In the genomic region with DNA sequence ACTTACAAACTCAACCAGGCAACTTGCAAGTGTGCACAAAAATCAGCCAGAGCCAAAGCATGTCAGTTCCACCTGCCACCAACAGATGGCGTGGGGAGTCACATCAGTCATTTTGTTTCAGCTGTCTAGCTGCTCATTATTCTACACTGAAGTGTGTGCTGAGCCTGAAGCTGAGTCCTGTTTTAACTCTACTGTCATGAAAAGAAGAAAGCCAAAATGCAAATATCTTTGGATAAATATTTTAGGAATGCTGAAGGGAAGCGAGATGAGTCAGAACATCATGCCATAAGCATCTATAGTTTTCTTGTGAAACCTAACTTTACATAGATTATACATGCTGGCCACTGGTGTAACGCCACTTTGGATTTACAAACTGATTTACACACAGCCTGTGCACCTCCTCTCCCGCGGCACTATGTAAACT, we compare ENCODE assay signal across 8 cellular contexts.
DNase-seq lines count a peak whose midpoint lies in the region; ATAC-seq and TF ChIP-seq lines count a peak whose summit lies in the region.

No MANE protein-coding gene starts in this region.

- POLR2A ChIA-PET in PC-3 (lab: Charles Lee; ENCODE audit: unreplicated experiment): interaction anchor here (0.5 kb wide), 1 partner anchor 250 kb away, joined by 5 read pairs; no protein-coding TSS in a partner anchor

- no TSS peak for BruUV-seq in PC-3 (replicated peaks; lab: Mats Ljungman, UMichigan)

- no peaks in the 10 kb centered on the region for H3F3A ChIP-seq in PC-3 (ENCODE audit: low read length, unreplicated experiment)

- H3K9me3 ChIP-seq in PC-3 (ENCODE audit: low read length) (no peaks in the 10 kb centered on the region), testis (no peaks in the 10 kb centered on the region)

- peak; percentile 79 for TF ChIP-seq CTCF in PC-3 (conservative IDR thresholded peaks at IDR 0.05; ENCODE audit: low read depth, low read length)
- TF ChIP-seq CTCF in foreskin keratinocyte (conservative IDR thresholded peaks at IDR 0.05): peak; percentile 85
- peak in 1 of 3 donors; percentile 8 for TF ChIP-seq CTCF in omental fat pad (IDR thresholded peaks at IDR 0.05)
- TF ChIP-seq CTCF in testis (IDR thresholded peaks at IDR 0.05): peak; percentile 63 to 94 (median 86)

- H3K27me3 Mint-ChIP-seq in activated T-helper 2 cell treated with anti-CD3 and anti-CD28 coated beads, Interferon-gamma antibody, Interleukin-2, Interleukin-4, amounts not matched to agents 10 μg/mL and 5 μg/mL and 100 μg/mL, durations not matched to agents 14 hours and 24 hours and 36 hours (ENCODE audit: low read depth): peaks cover 2% of the 10 kb centered on the region

- CTCF ChIA-PET in PC-3 (lab: Charles Lee): interaction anchor here (0.5 to 1.2 kb wide), 3 partner anchors 38 to 127 kb away, joined by 3 read pairs; no protein-coding TSS in a partner anchor

- no peak overlapping the region for H3K9ac ChIP-seq in PC-3 (ENCODE audit: low read length)

- WGBS in testis, 2 donors: 45 to 57% methylated on average over 5 of the region's 5 CpGs

- no peaks in the 10 kb centered on the region for H3K79me2 ChIP-seq in PC-3 (ENCODE audit: low read length)

- ATAC-seq in PC-3: peak; percentile 82
- peak; percentile 73 for ATAC-seq in foreskin keratinocyte
- peak; percentile 48 for ATAC-seq in omental fat pad (ENCODE audit: low FRiP score)
- no peak for ATAC-seq in GM18907 (IDR thresholded peaks at IDR 0.05; ENCODE audit: unreplicated experiment)

- H3K27ac Mint-ChIP-seq in activated T-helper 2 cell treated with anti-CD3 and anti-CD28 coated beads, Interferon-gamma antibody, Interleukin-2, Interleukin-4, amounts not matched to agents 10 μg/mL and 5 μg/mL and 100 μg/mL, durations not matched to agents 14 hours and 24 hours and 36 hours: no peak overlapping the region

- no peaks in the 10 kb centered on the region for H4K20me1 ChIP-seq in PC-3 (ENCODE audit: low read length)

- H3K4me1 ChIP-seq in PC-3 (ENCODE audit: insufficient read depth, low read length) (no peaks in the 10 kb centered on the region), foreskin keratinocyte (no peaks in the 10 kb centered on the region), testis (no peaks in the 10 kb centered on the region)

- DNase-seq in COLO829 (ENCODE audit: low spot score) (peak; percentile 84), HuH-7.5 (ENCODE audit: low spot score) (peak; percentile 50), PC-3 (peak; percentile 70), foreskin keratinocyte (peak; percentile 30 to 65), omental fat pad (ENCODE audit: low spot score) (peak; percentile 64), testis (peak; percentile 85)
- peak; percentile 45 for DNase-seq in activated T-helper 2 cell treated with anti-CD3 and anti-CD28 coated beads, Interferon-gamma antibody, Interleukin-2, Interleukin-4, amounts not matched to agents 10 μg/mL and 5 μg/mL and 100 μg/mL, durations not matched to agents 14 hours and 24 hours and 36 hours (ENCODE audit: low spot score)

- H3K4me3 Mint-ChIP-seq in activated T-helper 2 cell treated with anti-CD3 and anti-CD28 coated beads, Interferon-gamma antibody, Interleukin-2, Interleukin-4, amounts not matched to agents 10 μg/mL and 5 μg/mL and 100 μg/mL, durations not matched to agents 14 hours and 24 hours and 36 hours (ENCODE audit: low read depth): no peak overlapping the region

- peaks cover 3% of the 10 kb centered on the region for H3K4me1 Mint-ChIP-seq in activated T-helper 2 cell treated with anti-CD3 and anti-CD28 coated beads, Interferon-gamma antibody, Interleukin-2, Interleukin-4, amounts not matched to agents 10 μg/mL and 5 μg/mL and 100 μg/mL, durations not matched to agents 14 hours and 24 hours and 36 hours (ENCODE audit: low read depth)

- H3K27me3 ChIP-seq in PC-3 (ENCODE audit: low read length) (no peaks in the 10 kb centered on the region), foreskin keratinocyte (no peaks in the 10 kb centered on the region), testis (no peaks in the 10 kb centered on the region)

- no peak overlapping the region for H2AFZ ChIP-seq in PC-3 (ENCODE audit: low read length)

- H3K9me2 ChIP-seq in PC-3 (replicated peaks; ENCODE audit: low read length): no peaks in the 10 kb centered on the region

- intact Hi-C loops in PC-3 (cut with micrococcal nuclease): loop anchor here (1.0 kb wide), 1 partner anchor 96 kb away; no protein-coding TSS in a partner anchor
- intact Hi-C loops in activated T-helper 2 cell treated with anti-CD3 and anti-CD28 coated beads, Interferon-gamma antibody, Interleukin-2, Interleukin-4, amounts not matched to agents 10 μg/mL and 5 μg/mL and 100 μg/mL, durations not matched to agents 14 hours and 24 hours and 36 hours (cut with micrococcal nuclease): loop anchor here (1.0 kb wide), 1 partner anchor 96 kb away; no protein-coding TSS in a partner anchor
- intact Hi-C loops in testis (cut with DNase I; ENCODE audit: low total_unique reads): no loop called here

- peaks cover 3% of the 10 kb centered on the region for H3K36me3 Mint-ChIP-seq in activated T-helper 2 cell treated with anti-CD3 and anti-CD28 coated beads, Interferon-gamma antibody, Interleukin-2, Interleukin-4, amounts not matched to agents 10 μg/mL and 5 μg/mL and 100 μg/mL, durations not matched to agents 14 hours and 24 hours and 36 hours (ENCODE audit: low read depth)

- no peak overlapping the region for H3K4me2 ChIP-seq in PC-3 (ENCODE audit: low read length)

- no peak overlapping the region for H3K27ac ChIP-seq in PC-3 (ENCODE audit: low read length)
- H3K27ac ChIP-seq in foreskin keratinocyte: no peak overlapping the region
- no peak overlapping the region for H3K27ac ChIP-seq in testis

- H3K36me3 ChIP-seq in PC-3 (ENCODE audit: low read depth, low read length): no peaks in the 10 kb centered on the region
- H3K36me3 ChIP-seq in testis (ENCODE audit: low read depth, missing control alignments): no peaks in the 10 kb centered on the region

- TF ChIP-seq POLR2A in testis (IDR thresholded peaks at IDR 0.05): no peak

- H3K9me3 Mint-ChIP-seq in activated T-helper 2 cell treated with anti-CD3 and anti-CD28 coated beads, Interferon-gamma antibody, Interleukin-2, Interleukin-4, amounts not matched to agents 10 μg/mL and 5 μg/mL and 100 μg/mL, durations not matched to agents 14 hours and 24 hours and 36 hours: no peaks in the 10 kb centered on the region

- H3K4me3 ChIP-seq in PC-3 (ENCODE audit: low read length) (no peak overlapping the region), testis (no peak overlapping the region)
